ENCODE assay signal across 8 cellular contexts in genomic region chr15:73991726-73992593, GRCh38. TPM values are rescaled to one million over a fixed set of nuclear protein-coding genes. Genes with fewer than 3 reads are reported as not detected.
DNase-seq lines count a peak whose midpoint lies in the region; ATAC-seq, FAIRE-seq and TF ChIP-seq lines count a peak whose summit lies in the region.

TSS of gene STOML1 (minus strand) at chr15:73992295. CDS start at chr15:73992223, 72 bp downstream.

- peak within 1 kb of the TSS; percentile 21 for H3K27ac ChIP-seq in adipose tissue (ENCODE audit: low read depth, low read length)
- H3K27ac ChIP-seq in heart right ventricle = peak within 1 kb of the TSS; percentile 92 to 100 (median 99)

- peaks cover 48 to 57% (median 49%) of the 10 kb centered on the region in 3 donors for H3K4me1 Mint-ChIP-seq in T-cell
- peaks cover 21% of the 10 kb centered on the region for H3K4me1 Mint-ChIP-seq in type B pancreatic cell (ENCODE audit: unreplicated experiment)

- no peak for TF ChIP-seq POLR2A in GM12891 (IDR thresholded peaks at IDR 0.05; ENCODE audit: low read depth, low read length)

- no peaks in the 10 kb centered on the region for H3K9me3 ChIP-seq in heart right ventricle

- DNase-seq in GM12891 (ENCODE audit: insufficient read length, low spot score) = peak; percentile 96
- peak; percentile 82 for DNase-seq in NCI-H1105 treated with DMSO at 0.1 percent for 48 hours (lab: John Stamatoyannopoulos, UW)
- peak; percentile 84 to 96 (median 90) for DNase-seq in T-cell
- DNase-seq in heart right ventricle = peak; percentile 91 to 96
- DNase-seq in posterior cingulate gyrus = peak; percentile 83 to 98 (median 90)
- peak; percentile 98 for DNase-seq in type B pancreatic cell (ENCODE audit: extremely low spot score, unreplicated experiment)

- ATAC-seq in HG02678 (IDR thresholded peaks at IDR 0.05; ENCODE audit: unreplicated experiment) (peak; percentile 78), T-cell (replicated peaks in 1 of 4) (peak; percentile 86 to 89 (median 87)), heart right ventricle (peak; percentile 80 to 92 (median 87))

- POLR2A ChIA-PET in T-cell (lab: Charles Lee) = no interaction called here

- no peaks in the 10 kb centered on the region for H3K27me3 ChIP-seq in heart right ventricle

- TF ChIP-seq CTCF in heart right ventricle (IDR thresholded peaks at IDR 0.05) = peak; percentile 87 to 99 (median 97)
- peak; percentile 93 for TF ChIP-seq CTCF in type B pancreatic cell (conservative IDR thresholded peaks at IDR 0.05)

- intact Hi-C loops in heart right ventricle (cut with DNase I) = loop anchor here in 2 of 10 donors (5.0 to 10.0 kb wide), 2 partner anchors 45 to 53 kb away; no protein-coding TSS in a partner anchor
- intact Hi-C loops in posterior cingulate gyrus (cut with DNase I) = loop anchor here (5.0 kb wide), 1 partner anchor 355 kb away; no protein-coding TSS in a partner anchor

- CTCF ChIA-PET in T-cell (lab: Charles Lee) = interaction anchor here in 1 of 2 donors (1.0 kb wide), 1 partner anchor 19 kb away, joined by 4 read pairs; no protein-coding TSS in a partner anchor

- H3K27me3 Mint-ChIP-seq in T-cell (no peaks in the 10 kb centered on the region), type B pancreatic cell (no peaks in the 10 kb centered on the region)

- WGBS in adipose tissue, 3 donors = 1% methylated on average over 54 to 72 of the region's 72 CpGs
- 1% methylated on average over 55 to 72 of the region's 72 CpGs for WGBS in heart right ventricle, 2 donors

- peaks cover 0 to 19% (median 5%) of the 10 kb centered on the region in 9 donors for H3K36me3 ChIP-seq in heart right ventricle

- peak; percentile 96 for FAIRE-seq in GM12891 (lab: Jason Lieb, UNC)

- H3K27ac Mint-ChIP-seq in T-cell (peak within 1 kb of the TSS; percentile 78 to 84), type B pancreatic cell (peak within 1 kb of the TSS; percentile 63)

- H3K4me3 Mint-ChIP-seq in T-cell = peak within 1 kb of the TSS; percentile 77 to 99 (median 82)
- H3K4me3 Mint-ChIP-seq in type B pancreatic cell = peak within 1 kb of the TSS; percentile 83

- H3K4me1 ChIP-seq in heart right ventricle = peaks cover 42 to 88% (median 83%) of the 10 kb centered on the region in 9 donors

- peak within 1 kb of the TSS; percentile 70 to 96 (median 88) for H3K4me3 ChIP-seq in heart right ventricle

- H3K9me3 Mint-ChIP-seq in T-cell (no peaks in the 10 kb centered on the region), type B pancreatic cell (no peaks in the 10 kb centered on the region)

- peaks cover 6% of the 10 kb centered on the region for H3K36me3 Mint-ChIP-seq in T-cell
- H3K36me3 Mint-ChIP-seq in type B pancreatic cell = no peaks in the 10 kb centered on the region

TF ChIP-seq in GM12891, 5 proteins besides CTCF, POLR2A, EP300 and RAD21:
- TF ChIP-seq POU2F2 (IDR thresholded peaks at IDR 0.05; ENCODE audit: low read depth, low read length) (no peak), POLR2AphosphoS5 (IDR thresholded peaks at IDR 0.05; ENCODE audit: low read depth, low read length) (0 out of 2 replicates have a peak, but pooled peaks have one; percentile 25), PAX5 (IDR thresholded peaks at IDR 0.05; ENCODE audit: insufficient read depth, low read length, severe bottlenecking) (peak; percentile 45), TAF1 (IDR thresholded peaks at IDR 0.05; ENCODE audit: low read depth, low read length) (peak; percentile 53; the same call in 1 of the 2 replicates), SPI1 (IDR thresholded peaks at IDR 0.05; ENCODE audit: low read depth, low read length) (no peak)

RNA-seq across cellular contexts. Expression of gene STOML1, which starts in this region (rescaled TPM):
- 6.3 TPM for polyA plus RNA-seq in GM12891 (2012; ENCODE audit: low read depth, missing spikeins)
- total RNA-seq in T-cell (10 to 100 TPM in 3 of 5 donors, 1 to 10 TPM in 2; 5.1 to 13.4 (median 12.0) TPM), heart right ventricle (10 to 100 TPM; 21.1 to 38.4 (median 27.2) TPM), type B pancreatic cell (ENCODE audit: low replicate concordance) (10.4 and 10.8 TPM in 2 replicates)
- polyA plus RNA-seq in adipose tissue (10 to 100 TPM; 10.3 to 17.6 (median 14.4) TPM), heart right ventricle (10 to 100 TPM; 33.1 to 35.0 TPM)

Comparison
In these comparisons a context has a peak if more than half of its experiments do, and no peak if none do; other contexts are left out.
1. Peak in every context shown above with its lines: DNase-seq, ATAC-seq, H3K4me3 ChIP-seq and H3K27ac ChIP-seq.